In the genomic region with DNA sequence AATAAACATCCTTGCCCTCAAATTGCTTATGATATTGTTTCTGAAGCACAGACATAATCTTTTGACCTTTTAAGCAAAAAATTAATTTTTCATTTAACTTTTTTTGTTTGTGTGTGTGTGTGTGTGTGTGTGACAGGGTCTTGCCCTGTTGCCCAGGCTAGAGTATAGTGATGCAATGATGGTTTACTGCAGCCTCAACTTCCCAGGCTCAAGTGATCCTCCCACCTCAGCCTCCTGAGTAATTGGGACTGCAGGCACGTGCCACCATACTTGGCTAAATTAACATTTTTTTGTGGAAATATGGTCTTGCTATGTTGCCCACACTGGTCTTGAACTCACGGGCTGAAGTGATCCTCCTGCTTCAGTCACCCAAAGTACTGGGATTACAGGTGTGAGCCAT, we compare ENCODE assay signal across 25 cellular contexts.
DNase-seq lines count a peak whose midpoint lies in the region; ATAC-seq, FAIRE-seq and TF ChIP-seq lines count a peak whose summit lies in the region.
"Had no signal": no experiment of that assay in that cellular context is flagged by ENCODE, and none has a peak within 500 bp of the region (broad histone marks: within the 10 kb centered on the region; RNA-seq: fewer than 3 reads in every experiment).

No MANE protein-coding gene starts in this region.

- H4K8ac ChIP-seq in trophoblast cell (ENCODE audit: low read depth, low read length): no peak overlapping the region

- POLR2A ChIA-PET in HEK293 (lab: Yijun Ruan, JAX) (no interaction called here), K562 (lab: Yijun Ruan, JAX) (no interaction called here)

- H3K18ac ChIP-seq in trophoblast cell (ENCODE audit: low read length): no peak overlapping the region

- no TSS peak for BruUV-seq in K562 (replicated peaks; lab: Mats Ljungman, UMichigan)

- CTCF ChIA-PET in HEK293 (lab: Yijun Ruan, JAX): no interaction called here
- CTCF ChIA-PET in K562 (lab: Yijun Ruan, JAX; ENCODE audit: low intra/inter-chr PET ratio): no interaction called here

- H3K79me2 ChIP-seq in K562 (ENCODE audit: control insufficient read depth, insufficient read depth, low read length) (peaks cover 38% of the 10 kb centered on the region), trophoblast cell (ENCODE audit: control insufficient read depth, insufficient read depth, low read length, poor library complexity) (peaks cover 5% of the 10 kb centered on the region)

- H3K9me1 ChIP-seq in K562 (ENCODE audit: control insufficient read depth, insufficient read depth, low read length): no peaks in the 10 kb centered on the region

- ATAC-seq in K562: no peak
- ATAC-seq in GM21390 (IDR thresholded peaks at IDR 0.05; ENCODE audit: unreplicated experiment): no peak
- ATAC-seq: GM12878 had no signal

- WGBS in K562 (ENCODE audit: insufficient coverage, low coverage, missing lambda C conversion rate): 86% methylated on average over 2 of the region's 2 CpGs
- WGBS in trophoblast cell (ENCODE audit: extremely low coverage, insufficient coverage, insufficient read length): no CpG with 5 or more reads among the region's 2 CpGs

- H4K20me1 ChIP-seq in K562 (replicated peaks; ENCODE audit: control insufficient read depth, insufficient read depth, low read length): peaks cover 5% of the 10 kb centered on the region
- H4K20me1 ChIP-seq: BLaER1 had no signal

- TF ChIP-seq CTCF in HEK293 (tag by site-specific recombination; IDR thresholded peaks at IDR 0.05) (no peak), K562 (IDR thresholded peaks at IDR 0.05 in 2 of 3, conservative IDR thresholded peaks at IDR 0.05 in 1 of 3; ENCODE audit: insufficient read depth in 2 of 3, low read depth in 1 of 3, low read length in 3 of 3) (no peak)

- no peak overlapping the region for H2AFZ ChIP-seq in K562 (ENCODE audit: low read depth, low read length)
- H2AFZ ChIP-seq in trophoblast cell (ENCODE audit: insufficient read depth, low read length, poor library complexity): no peak overlapping the region

- H4K12ac ChIP-seq in trophoblast cell (ENCODE audit: low read depth, low read length): no peak overlapping the region

- H3K4me1 ChIP-seq in HEK293 (ENCODE audit: control insufficient read depth, insufficient read depth, low read length) (peaks cover 15% of the 10 kb centered on the region), K562 (replicated peaks in 1 of 2; ENCODE audit: control insufficient read depth in 2 of 2, insufficient read depth in 2 of 2, low read length in 2 of 2) (peaks cover 0 to 17% of the 10 kb centered on the region in 2 experiments; a peak in 3 of 5 replicates), trophoblast cell (ENCODE audit: control insufficient read depth in 1 of 2, insufficient read depth in 2 of 2, low read length in 2 of 2) (peaks cover 7 to 14% of the 10 kb centered on the region in 2 experiments)
- H3K4me1 ChIP-seq: BE2C, BLaER1 had no signal

- H3K4me2 ChIP-seq in K562 (ENCODE audit: insufficient read depth, low read length): no peak overlapping the region
- no peak overlapping the region for H3K4me2 ChIP-seq in trophoblast cell (ENCODE audit: low read length)
- H3K4me2 ChIP-seq: BLaER1 had no signal

- H2AK5ac ChIP-seq in trophoblast cell (ENCODE audit: low read length): no peak overlapping the region

- TF ChIP-seq POLR2A in K562 (conservative IDR thresholded peaks at IDR 0.05): no peak

- H3K4ac ChIP-seq in trophoblast cell (ENCODE audit: low read depth, low read length): peak overlapping the region; percentile 85

- TF ChIP-seq EP300 in K562 (IDR thresholded peaks at IDR 0.05; ENCODE audit: low read length): no peak

- intact Hi-C loops in K562 (cut with micrococcal nuclease): no loop called here

- no peak for TF ChIP-seq RAD21 in K562 (CRISPR knock-in tag; conservative IDR thresholded peaks at IDR 0.05 in 1 of 2, IDR thresholded peaks at IDR 0.05 in 1 of 2)

- no peak overlapping the region for H2BK120ac ChIP-seq in trophoblast cell (ENCODE audit: insufficient read depth, low read length, poor library complexity)

- H4K91ac ChIP-seq in trophoblast cell (ENCODE audit: low read depth, low read length): no peak overlapping the region

- no peak overlapping the region for H2BK12ac ChIP-seq in trophoblast cell (ENCODE audit: low read length)

- H3K14ac ChIP-seq in trophoblast cell (ENCODE audit: low read length): no peak overlapping the region

- in situ Hi-C loops in K562 (cut with MboI): no loop called here

- H3K4me3 ChIP-seq in HEK293 (ENCODE audit: low read depth, low read length) (no peak overlapping the region), K562 (no peak overlapping the region), trophoblast cell (ENCODE audit: low read depth, low read length) (no peak overlapping the region)
- H3K4me3 ChIP-seq: BLaER1, GM12878 had no signal

- DNase-seq in K562 (ENCODE audit: extremely low read depth in 1 of 4, low spot score in 3 of 4) (no peak), trophoblast cell (no peak), glomerular visceral epithelial cell (ENCODE audit: extremely low spot score) (no peak)
- DNase-seq in activated CD4-positive, alpha-beta T cell treated with anti-CD3 and anti-CD28 coated beads, Interleukin-2, amount 50 U/mL, for 48 hours: no peak
- DNase-seq: 8988T; ACHN; BE2C; C1 segment of cervical spinal cord; CD4-positive, alpha-beta memory T cell; CD4-positive, CD25-positive, alpha-beta regulatory T cell; CD8-positive, alpha-beta memory T cell; COR-L47; DMS 273 treated with DMSO at 0.1 percent for 48 hours; DMS153; DMS53; DMS79; DND-41; EL; GDM1 had no signal

- H2BK5ac ChIP-seq in trophoblast cell (ENCODE audit: low read depth, low read length, poor library complexity): no peak overlapping the region

- no peak for FAIRE-seq in K562 (lab: Jason Lieb, UNC)
- FAIRE-seq: GM12878, GM12892, GM18507 had no signal

- H3K27me3 ChIP-seq in K562 (ENCODE audit: control insufficient read depth in 2 of 2, insufficient read depth in 2 of 2, low read length in 2 of 2) (no peaks in the 10 kb centered on the region), trophoblast cell (ENCODE audit: insufficient read depth, low read length) (no peaks in the 10 kb centered on the region)
- H3K27me3 ChIP-seq: BE2C, BLaER1 had no signal

- H3K79me1 ChIP-seq in trophoblast cell (ENCODE audit: low read length): peaks cover 2% of the 10 kb centered on the region

- no peak overlapping the region for H3K9ac ChIP-seq in K562 (ENCODE audit: insufficient read depth in 1 of 2, low read depth in 2 of 2, low read length in 2 of 2)
- H3K9ac ChIP-seq in trophoblast cell (ENCODE audit: low read length): no peak overlapping the region
- H3K9ac ChIP-seq: BLaER1 had no signal

- H3K27ac ChIP-seq in HEK293 (ENCODE audit: extremely low read depth, low read depth, low read length) (no peak overlapping the region), K562 (ENCODE audit: extremely low read depth, low read depth, low read length) (no peak overlapping the region), trophoblast cell (ENCODE audit: low read depth, low read length) (no peak overlapping the region)
- H3K27ac ChIP-seq: BLaER1 had no signal

- no peak overlapping the region for H3K23ac ChIP-seq in trophoblast cell (ENCODE audit: low read length)

- H3K9me3 ChIP-seq in HEK293 (ENCODE audit: control insufficient read depth, insufficient read depth, low read depth, low read length): no peaks in the 10 kb centered on the region
- H3K9me3 ChIP-seq in K562 (replicated peaks; ENCODE audit: control insufficient read depth, insufficient read depth, low read depth, low read length): no peaks in the 10 kb centered on the region
- H3K9me3 ChIP-seq in trophoblast cell (ENCODE audit: insufficient read depth, low read depth, low read length): no peaks in the 10 kb centered on the region
- H3K9me3 ChIP-seq: BE2C, BLaER1 had no signal

- H3K36me3 ChIP-seq in HEK293 (ENCODE audit: control insufficient read depth in 2 of 2, insufficient read depth in 1 of 2, low read length in 2 of 2) (no peaks in the 10 kb centered on the region; a peak in 1 of 3 replicates), K562 (ENCODE audit: control insufficient read depth, insufficient read depth, low read length) (no peaks in the 10 kb centered on the region; the same call in 2 of the 3 replicates), trophoblast cell (ENCODE audit: control insufficient read depth in 1 of 2, insufficient read depth in 2 of 2, low read length in 2 of 2) (peaks cover 0 to 3% of the 10 kb centered on the region in 2 experiments)
- H3K36me3 ChIP-seq: BE2C, BLaER1 had no signal

TF ChIP-seq in HEK293, 187 proteins besides CTCF, POLR2A, EP300 and RAD21 (continues in another document):
- TF ChIP-seq ZFP41 (tag by site-specific recombination; IDR thresholded peaks at IDR 0.05; ENCODE audit: borderline replicate concordance) (no peak), ZNF843 (tag by site-specific recombination; IDR thresholded peaks at IDR 0.05) (no peak), ZNF121 (tag by site-specific recombination; IDR thresholded peaks at IDR 0.05) (peak; percentile 18; the same call in 1 of the 2 replicates), ZNF830 (tag by site-specific recombination; IDR thresholded peaks at IDR 0.05; ENCODE audit: low read depth) (no peak)
- TF ChIP-seq, protein P1, sequence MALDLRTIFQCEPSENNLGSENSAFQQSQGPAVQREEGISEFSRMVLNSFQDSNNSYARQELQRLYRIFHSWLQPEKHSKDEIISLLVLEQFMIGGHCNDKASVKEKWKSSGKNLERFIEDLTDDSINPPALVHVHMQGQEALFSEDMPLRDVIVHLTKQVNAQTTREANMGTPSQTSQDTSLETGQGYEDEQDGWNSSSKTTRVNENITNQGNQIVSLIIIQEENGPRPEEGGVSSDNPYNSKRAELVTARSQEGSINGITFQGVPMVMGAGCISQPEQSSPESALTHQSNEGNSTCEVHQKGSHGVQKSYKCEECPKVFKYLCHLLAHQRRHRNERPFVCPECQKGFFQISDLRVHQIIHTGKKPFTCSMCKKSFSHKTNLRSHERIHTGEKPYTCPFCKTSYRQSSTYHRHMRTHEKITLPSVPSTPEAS (tag by site-specific recombination; IDR thresholded peaks at IDR 0.05): no peak

TF ChIP-seq in K562, 482 proteins besides CTCF, POLR2A, EP300 and RAD21:
- no peak for TF ChIP-seq EWSR1 (IDR thresholded peaks at IDR 0.05; ENCODE audit: borderline replicate concordance, low read depth, partially characterized antibody)
- TF ChIP-seq, protein P2, sequence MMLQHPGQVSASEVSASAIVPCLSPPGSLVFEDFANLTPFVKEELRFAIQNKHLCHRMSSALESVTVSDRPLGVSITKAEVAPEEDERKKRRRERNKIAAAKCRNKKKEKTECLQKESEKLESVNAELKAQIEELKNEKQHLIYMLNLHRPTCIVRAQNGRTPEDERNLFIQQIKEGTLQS (IDR thresholded peaks at IDR 0.05): peak; percentile 26; the same call in 1 of the 2 replicates
- TF ChIP-seq, protein P2 (CRISPR knock-in tag; conservative IDR thresholded peaks at IDR 0.05): no peak
